ENCODE assay signal across 1 cellular context in genomic region chr19:31354919-31355318, GRCh38.
TF ChIP-seq lines count a peak whose summit lies in the region.

No MANE protein-coding gene starts in this region.

TF ChIP-seq in endothelial cell of umbilical vein, 7 proteins besides CTCF, POLR2A, EP300 and RAD21 (continued from another document):
- no peak for TF ChIP-seq JUN (IDR thresholded peaks at IDR 0.05; ENCODE audit: borderline replicate concordance, insufficient read depth, insufficient read length, low read depth)
